In the genomic region with DNA sequence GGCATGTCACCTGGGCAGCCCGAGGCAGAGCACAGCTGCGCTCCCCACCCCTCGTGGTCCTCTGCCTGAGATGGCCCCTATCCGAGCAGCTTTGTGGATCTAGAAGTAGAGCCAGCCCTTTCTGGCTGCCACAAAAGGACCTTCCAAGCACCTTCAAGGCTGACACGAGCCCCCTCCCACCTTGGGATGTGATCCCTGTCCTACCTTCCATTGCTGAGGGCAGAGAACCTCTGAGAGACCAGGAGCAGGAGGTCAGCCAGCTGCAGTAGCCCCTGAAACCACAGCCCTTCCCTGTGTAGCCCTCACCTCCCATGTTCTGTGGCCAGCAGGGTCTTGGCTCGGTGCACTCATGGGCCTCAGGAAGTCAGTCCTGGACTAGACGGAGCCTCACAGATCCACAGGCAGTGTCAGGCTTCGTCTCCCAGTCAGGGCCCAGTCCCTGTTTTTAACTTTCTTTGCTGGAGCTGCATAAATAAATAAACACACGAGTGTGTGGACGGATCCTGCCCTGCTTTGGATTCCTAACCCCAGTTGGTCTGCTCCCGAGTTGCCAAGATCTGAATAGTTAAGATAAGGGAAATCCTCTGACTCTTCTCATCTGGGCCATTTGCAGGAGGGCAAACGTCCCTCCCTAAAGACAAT, we compare ENCODE assay signal across 12 cellular contexts.
"Had no signal": no experiment of that assay in that cellular context is flagged by ENCODE, and none has a peak within 500 bp of the region (broad histone marks: within the 10 kb centered on the region; RNA-seq: fewer than 3 reads in every experiment).

No MANE protein-coding gene starts in this region.

- H3K4me1 ChIP-seq: breast epithelium had no signal

- H3K27ac ChIP-seq: breast epithelium, gastroesophageal sphincter, thoracic aorta had no signal

- H3K9me3 ChIP-seq: breast epithelium, gastroesophageal sphincter, thoracic aorta had no signal

- H3K36me3 ChIP-seq: breast epithelium, gastroesophageal sphincter, thoracic aorta had no signal

- H3K4me3 ChIP-seq: breast epithelium, gastroesophageal sphincter, lung, thoracic aorta had no signal

- H3K27me3 ChIP-seq: breast epithelium, gastroesophageal sphincter had no signal

- DNase-seq: activated CD4-positive, alpha-beta T cell treated with anti-CD3 and anti-CD28 coated beads, Interleukin-2, amount 50 U/mL, for 1 hour; activated CD8-positive, alpha-beta memory T cell treated with anti-CD3 and anti-CD28 coated beads for 24 hours; activated gamma-delta T cell treated with Interleukin-2 at 50 U/mL for 16 hours; activated naive CD8-positive, alpha-beta T cell treated with anti-CD3 and anti-CD28 coated beads, Interleukin-2, amount 10 ng/mL, durations not matched to agents 7 days and 5 days; anterior cingulate cortex; dermis blood vessel endothelial cell; naive thymus-derived CD8-positive, alpha-beta T cell had no signal

- ATAC-seq: gastroesophageal sphincter; naive thymus-derived CD8-positive, alpha-beta T cell; stimulated activated effector memory CD8-positive, alpha-beta T cell treated with anti-CD3 and anti-CD28 coated beads, Interleukin-12 subunit alpha, Interleukin-12 subunit beta, amount 100 ng/mL, for 72 hours had no signal
